8 cellular contexts compared by ENCODE assay signal in genomic region chr14:100025111-100025510, GRCh38. TPM values are rescaled to one million over a fixed set of nuclear protein-coding genes. Genes with fewer than 3 reads are reported as not detected.
A peak's percentile ranks its signal among the peaks of the same experiment; 100 is the strongest.
DNase-seq lines count a peak whose midpoint lies in the region; FAIRE-seq and TF ChIP-seq lines count a peak whose summit lies in the region.

No MANE protein-coding gene starts in this region.

- FAIRE-seq in D721Med (lab: Jason Lieb, UNC), result no peak

- H3K9me3 ChIP-seq in H9 (ENCODE audit: control insufficient read depth, low read depth, low read length) (no peaks in the 10 kb centered on the region), OCI-LY1 (ENCODE audit: low read length) (no peaks in the 10 kb centered on the region), mesodermal cell (ENCODE audit: control insufficient read depth, low read length) (no peaks in the 10 kb centered on the region), suprapubic skin (no peaks in the 10 kb centered on the region), ascending aorta (no peaks in the 10 kb centered on the region)

- H3K79me2 ChIP-seq in H9 (ENCODE audit: insufficient read depth, low read length), result no peaks in the 10 kb centered on the region
- no peaks in the 10 kb centered on the region for H3K79me2 ChIP-seq in OCI-LY1 (ENCODE audit: insufficient read depth, low read length)

- H3K23me2 ChIP-seq in H9 (ENCODE audit: insufficient read length, low read depth, low read length, poor library complexity, severe bottlenecking), result no peaks in the 10 kb centered on the region

- no peaks in the 10 kb centered on the region for H4K20me1 ChIP-seq in H9 (ENCODE audit: control insufficient read depth, insufficient read depth, insufficient read length)
- H4K20me1 ChIP-seq in OCI-LY1 (ENCODE audit: insufficient read depth, low read length), result no peaks in the 10 kb centered on the region

- no peak overlapping the region for H4K5ac ChIP-seq in H9 (ENCODE audit: insufficient read length, low read depth, low read length)

- H3T11ph ChIP-seq in H9 (ENCODE audit: low read length), result no peak overlapping the region

- H2BK120ac ChIP-seq in H9 (ENCODE audit: low read depth, low read length, poor library complexity, severe bottlenecking), result no peak overlapping the region

- H3K27ac Mint-ChIP-seq in H9 (peak overlapping the region in 1 of 3 experiments; percentile 1; a peak in 1 of 7 replicates), brain (peak overlapping the region; percentile 2 to 65 (median 29))

- H2BK15ac ChIP-seq in H9 (ENCODE audit: low read depth, low read length), result no peak overlapping the region

- H2AK5ac ChIP-seq in H9 (ENCODE audit: insufficient read length, low read length), result no peak overlapping the region

- H3K14ac ChIP-seq in H9 (ENCODE audit: insufficient read depth, low read length), result no peak overlapping the region; the same call in 1 of the 2 replicates

- no peak overlapping the region for H4K8ac ChIP-seq in H9 (replicated peaks; ENCODE audit: insufficient read length, low read depth, low read length)

- H3K9ac ChIP-seq in H9 (ENCODE audit: extremely low read depth, insufficient read length, low read length) (no peak overlapping the region), OCI-LY1 (ENCODE audit: low read length) (no peak overlapping the region)

- H2BK12ac ChIP-seq in H9 (ENCODE audit: insufficient read length, low read depth, low read length), result no peak overlapping the region

- no peak overlapping the region for H3K4me2 ChIP-seq in H9 (ENCODE audit: insufficient read depth, insufficient read length, low read length)
- no peak overlapping the region for H3K4me2 ChIP-seq in OCI-LY1 (ENCODE audit: low read length)

- H3K27ac ChIP-seq in H9 (ENCODE audit: insufficient read length, low read depth, low read length), result no peak overlapping the region
- H3K27ac ChIP-seq in OCI-LY1 (ENCODE audit: low read depth, low read length, poor library complexity, severe bottlenecking), result no peak overlapping the region
- peak overlapping the region; percentile 54 for H3K27ac ChIP-seq in mesodermal cell (ENCODE audit: low read depth, low read length, severe bottlenecking)
- no peak overlapping the region for H3K27ac ChIP-seq in suprapubic skin
- H3K27ac ChIP-seq in ascending aorta, result no peak overlapping the region

- intact Hi-C loops in ascending aorta (cut with DNase I), result no loop called here

- no peak overlapping the region for H3K4me3 ChIP-seq in OCI-LY1 (ENCODE audit: low read depth, low read length, poor library complexity, severe bottlenecking)
- no peak overlapping the region for H3K4me3 ChIP-seq in mesodermal cell (ENCODE audit: extremely low read depth, insufficient read depth, low read length, poor library complexity, severe bottlenecking)
- no peak overlapping the region for H3K4me3 ChIP-seq in suprapubic skin
- no peak overlapping the region for H3K4me3 ChIP-seq in ascending aorta

- H2BK20ac ChIP-seq in H9 (ENCODE audit: low read depth, low read length, poor library complexity, severe bottlenecking), result no peak overlapping the region

- H2AFZ ChIP-seq in H9 (ENCODE audit: low read length) (no peak overlapping the region), OCI-LY1 (ENCODE audit: low read length) (no peak overlapping the region)

- H3K27me3 Mint-ChIP-seq in H9 (ENCODE audit: low read depth) (peaks cover 40% of the 10 kb centered on the region), brain (peaks cover 3% of the 10 kb centered on the region)

- no peak for TF ChIP-seq EP300 in suprapubic skin (IDR thresholded peaks at IDR 0.05)

- TF ChIP-seq CTCF in D721Med (IDR thresholded peaks at IDR 0.05; ENCODE audit: insufficient read depth, missing control alignments), result peak; percentile 24
- peak; percentile 69 for TF ChIP-seq CTCF in H9 (conservative IDR thresholded peaks at IDR 0.05)
- peak; percentile 45 for TF ChIP-seq CTCF in OCI-LY1 (IDR thresholded peaks at IDR 0.05; ENCODE audit: low read length)
- TF ChIP-seq CTCF in brain (conservative IDR thresholded peaks at IDR 0.05), result peak in 1 of 2 experiments; percentile 17
- no peak for TF ChIP-seq CTCF in suprapubic skin (IDR thresholded peaks at IDR 0.05)
- TF ChIP-seq CTCF in ascending aorta (IDR thresholded peaks at IDR 0.05), result no peak

- H3K36me3 Mint-ChIP-seq in H9 (ENCODE audit: insufficient read depth in 1 of 3, low read depth in 3 of 3) (no peaks in the 10 kb centered on the region), brain (peaks cover 12% of the 10 kb centered on the region)

- no peak for TF ChIP-seq POLR2A in suprapubic skin (IDR thresholded peaks at IDR 0.05)

- DNase-seq in D721Med (ENCODE audit: insufficient read length, low spot score) (no peak), H9 (peak; percentile 77), suprapubic skin (ENCODE audit: low spot score in 2 of 2) (no peak), ascending aorta (ENCODE audit: low spot score in 2 of 2) (no peak)
- DNase-seq in effector CD8-positive, alpha-beta T cell (lab: John Stamatoyannopoulos, UW), result no peak

- H3K4me3 Mint-ChIP-seq in H9 (no peak overlapping the region), brain (peak overlapping the region in 1 of 5 experiments; percentile 10)

- H2BK5ac ChIP-seq in H9 (ENCODE audit: insufficient read length, low read length), result no peak overlapping the region

- H3K18ac ChIP-seq in H9 (ENCODE audit: insufficient read length, low read depth, low read length), result no peak overlapping the region

- no peak overlapping the region for H3K56ac ChIP-seq in H9 (ENCODE audit: insufficient read length, low read depth, low read length)

- H3K36me3 ChIP-seq in OCI-LY1 (ENCODE audit: insufficient read depth, low read length) (no peaks in the 10 kb centered on the region), mesodermal cell (ENCODE audit: control insufficient read depth, insufficient read depth, low read length) (no peaks in the 10 kb centered on the region), suprapubic skin (no peaks in the 10 kb centered on the region), ascending aorta (no peaks in the 10 kb centered on the region)

- H3K23ac ChIP-seq in H9 (ENCODE audit: insufficient read length, low read depth, low read length), result no peak overlapping the region

- H3K79me1 ChIP-seq in H9 (ENCODE audit: insufficient read depth, low read depth, low read length, poor library complexity, severe bottlenecking), result no peaks in the 10 kb centered on the region

- H3K4me1 Mint-ChIP-seq in H9 (peaks cover 3 to 10% of the 10 kb centered on the region in 2 experiments), brain (peaks cover 73% of the 10 kb centered on the region)

- H3F3A ChIP-seq in OCI-LY1 (ENCODE audit: insufficient read depth, low read length), result no peaks in the 10 kb centered on the region

- H3K9me3 Mint-ChIP-seq in H9 (no peaks in the 10 kb centered on the region; a peak in 1 of 5 replicates), brain (no peaks in the 10 kb centered on the region)

- H3K9me2 ChIP-seq in OCI-LY1 (ENCODE audit: low read depth, low read length), result no peaks in the 10 kb centered on the region

- no peak overlapping the region for H3K4ac ChIP-seq in H9 (ENCODE audit: low read depth, low read length)

- WGBS in H9 (ENCODE audit: extremely low coverage, insufficient read length, low lambda C conversion rate), result no CpG with 5 or more reads among the region's 1 CpG
- WGBS in mesodermal cell (ENCODE audit: insufficient coverage in 2 of 2), 2 experiments, result 0 to 12% methylated on average over 1 of the region's 1 CpG
- 31% methylated on average over 1 of the region's 1 CpG for WGBS in suprapubic skin

- H3K27me3 ChIP-seq in H9 (ENCODE audit: insufficient read depth, low read length), result peaks cover 2% of the 10 kb centered on the region; the same call in 1 of the 2 replicates
- 0 out of 2 replicates have a peak, but pooled peaks cover 6% of the 10 kb centered on the region for H3K27me3 ChIP-seq in OCI-LY1 (ENCODE audit: insufficient read depth, low read length)
- H3K27me3 ChIP-seq in suprapubic skin, result no peaks in the 10 kb centered on the region
- no peaks in the 10 kb centered on the region for H3K27me3 ChIP-seq in ascending aorta

- H3K4me1 ChIP-seq in H9 (ENCODE audit: insufficient read depth, low read length) (no peaks in the 10 kb centered on the region), OCI-LY1 (ENCODE audit: insufficient read depth, low read length, severe bottlenecking) (no peaks in the 10 kb centered on the region), mesodermal cell (ENCODE audit: control insufficient read depth, insufficient read depth, low read length, poor library complexity, severe bottlenecking) (peaks cover 30% of the 10 kb centered on the region), suprapubic skin (peaks cover 17% of the 10 kb centered on the region), ascending aorta (peaks cover 0 to 24% of the 10 kb centered on the region in 2 donors)

- H4K91ac ChIP-seq in H9 (ENCODE audit: insufficient read length, low read depth, low read length), result no peak overlapping the region

RNA-seq across cellular contexts. Expression of gene EVL, which starts 40.1 kb away (rescaled TPM):
- 53.2 and 55.1 TPM in 2 replicates for total RNA-seq in H9 (2021)
- 261 TPM for polyA plus RNA-seq in brain (ENCODE audit: insufficient read depth, low read depth, low replicate concordance)
- 91.1 TPM for polyA plus RNA-seq in mesodermal cell (2013, experiment 1 of 2)
- 91.0 TPM for polyA plus RNA-seq in mesodermal cell (2013, experiment 2 of 2)
- total RNA-seq in suprapubic skin, result 10 to 100 TPM; 48.8 to 80.0 (median 61.4) TPM
- total RNA-seq in ascending aorta, result 11.7 TPM

Comparison
In these comparisons a context has a peak if more than half of its experiments do, and no peak if none do; other contexts are left out.
1. CTCF ChIP-seq: peak in D721Med (single experiment), H9 (single experiment) and OCI-LY1 (single experiment); none in suprapubic skin (0 of 2) and ascending aorta (0 of 3).